Comparison of ENCODE assay signal across 1 cellular context in the genomic region with DNA sequence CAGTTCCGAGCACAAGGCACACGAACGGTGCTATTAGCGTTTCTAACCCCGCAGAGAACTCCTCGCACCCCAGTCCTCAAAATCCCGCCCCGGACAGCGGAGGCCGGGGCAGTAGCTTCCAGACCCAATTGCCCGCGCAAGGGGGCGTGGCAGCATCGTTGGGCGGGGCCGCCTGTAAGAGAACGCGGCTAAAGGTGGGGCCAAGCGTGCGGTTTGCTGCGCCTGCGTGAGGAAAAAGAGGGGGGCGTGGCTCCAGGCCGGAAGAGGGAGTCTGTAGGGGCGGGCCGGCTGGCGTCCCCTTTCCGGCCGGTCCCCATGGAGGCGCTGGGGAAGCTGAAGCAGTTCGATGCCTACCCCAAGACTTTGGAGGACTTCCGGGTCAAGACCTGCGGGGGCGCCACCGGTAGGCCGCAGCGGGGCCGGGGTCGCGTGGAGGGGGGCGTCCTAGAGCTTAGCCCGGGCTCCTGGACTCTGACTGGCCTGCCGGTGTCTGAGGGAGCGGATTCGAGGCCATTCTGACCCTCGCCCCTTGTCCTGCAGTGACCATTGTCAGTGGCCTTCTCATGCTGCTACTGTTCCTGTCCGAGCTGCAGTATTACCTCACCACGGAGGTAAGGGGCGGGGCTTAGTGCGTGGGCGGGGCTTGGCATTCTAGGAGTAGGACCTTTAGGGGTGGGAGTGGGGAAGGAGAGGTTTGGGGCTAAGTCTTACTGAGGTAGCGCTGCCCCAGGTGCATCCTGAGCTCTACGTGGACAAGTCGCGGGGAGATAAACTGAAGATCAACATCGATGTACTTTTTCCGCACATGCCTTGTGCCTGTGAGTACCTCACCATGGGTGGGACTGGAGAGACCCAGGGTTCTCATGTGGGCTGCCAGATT.
A peak's percentile ranks its signal among the peaks of the same experiment; 100 is the strongest.
TF ChIP-seq lines count a peak whose summit lies in the region.

A gene (plus strand): TSS at position 296 of the 880 bp plus-strand sequence. CDS start 20 bp downstream, at position 316.

TF ChIP-seq in HepG2, 621 proteins besides CTCF, POLR2A, EP300 and RAD21 (continued from another document):
- TF ChIP-seq, protein P1, sequence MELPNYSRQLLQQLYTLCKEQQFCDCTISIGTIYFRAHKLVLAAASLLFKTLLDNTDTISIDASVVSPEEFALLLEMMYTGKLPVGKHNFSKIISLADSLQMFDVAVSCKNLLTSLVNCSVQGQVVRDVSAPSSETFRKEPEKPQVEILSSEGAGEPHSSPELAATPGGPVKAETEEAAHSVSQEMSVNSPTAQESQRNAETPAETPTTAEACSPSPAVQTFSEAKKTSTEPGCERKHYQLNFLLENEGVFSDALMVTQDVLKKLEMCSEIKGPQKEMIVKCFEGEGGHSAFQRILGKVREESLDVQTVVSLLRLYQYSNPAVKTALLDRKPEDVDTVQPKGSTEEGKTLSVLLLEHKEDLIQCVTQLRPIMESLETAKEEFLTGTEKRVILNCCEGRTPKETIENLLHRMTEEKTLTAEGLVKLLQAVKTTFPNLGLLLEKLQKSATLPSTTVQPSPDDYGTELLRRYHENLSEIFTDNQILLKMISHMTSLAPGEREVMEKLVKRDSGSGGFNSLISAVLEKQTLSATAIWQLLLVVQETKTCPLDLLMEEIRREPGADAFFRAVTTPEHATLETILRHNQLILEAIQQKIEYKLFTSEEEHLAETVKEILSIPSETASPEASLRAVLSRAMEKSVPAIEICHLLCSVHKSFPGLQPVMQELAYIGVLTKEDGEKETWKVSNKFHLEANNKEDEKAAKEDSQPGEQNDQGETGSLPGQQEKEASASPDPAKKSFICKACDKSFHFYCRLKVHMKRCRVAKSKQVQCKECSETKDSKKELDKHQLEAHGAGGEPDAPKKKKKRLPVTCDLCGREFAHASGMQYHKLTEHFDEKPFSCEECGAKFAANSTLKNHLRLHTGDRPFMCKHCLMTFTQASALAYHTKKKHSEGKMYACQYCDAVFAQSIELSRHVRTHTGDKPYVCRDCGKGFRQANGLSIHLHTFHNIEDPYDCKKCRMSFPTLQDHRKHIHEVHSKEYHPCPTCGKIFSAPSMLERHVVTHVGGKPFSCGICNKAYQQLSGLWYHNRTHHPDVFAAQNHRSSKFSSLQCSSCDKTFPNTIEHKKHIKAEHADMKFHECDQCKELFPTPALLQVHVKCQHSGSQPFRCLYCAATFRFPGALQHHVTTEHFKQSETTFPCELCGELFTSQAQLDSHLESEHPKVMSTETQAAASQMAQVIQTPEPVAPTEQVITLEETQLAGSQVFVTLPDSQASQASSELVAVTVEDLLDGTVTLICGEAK (IDR thresholded peaks at IDR 0.05) = peak; percentile 62
- TF ChIP-seq, protein P1 (CRISPR knock-in tag; IDR thresholded peaks at IDR 0.05) = peak; percentile 79; the same call in 1 of the 2 replicates
- TF ChIP-seq CENPX (CRISPR knock-in tag; IDR thresholded peaks at IDR 0.05) (no peak), ZSCAN29 (CRISPR knock-in tag; conservative IDR thresholded peaks at IDR 0.05) (no peak), ZNF33A (CRISPR knock-in tag; IDR thresholded peaks at IDR 0.05; ENCODE audit: borderline replicate concordance) (0 out of 2 replicates have a peak, but pooled peaks have one; percentile 38), CHD4 (IDR thresholded peaks at IDR 0.05; ENCODE audit: borderline replicate concordance, low read length) (peak; percentile 83; the same call in 1 of the 2 replicates), FOSL2 (CRISPR knock-in tag; IDR thresholded peaks at IDR 0.05) (peak; percentile 8), TEAD3 (CRISPR knock-in tag; optimal IDR thresholded peaks at IDR 0.05; ENCODE audit: borderline replicate concordance) (peak; percentile 22), ZNF780A (CRISPR knock-in tag; IDR thresholded peaks at IDR 0.05) (no peak), ZSCAN21 (CRISPR knock-in tag; IDR thresholded peaks at IDR 0.05; ENCODE audit: borderline replicate concordance) (no peak; the same call in 1 of the 2 replicates), ZNF333 (CRISPR knock-in tag; IDR thresholded peaks at IDR 0.05; ENCODE audit: borderline replicate concordance) (no peak; the same call in 1 of the 2 replicates), RORA (CRISPR knock-in tag; IDR thresholded peaks at IDR 0.05) (no peak), ZSCAN30 (CRISPR knock-in tag; IDR thresholded peaks at IDR 0.05) (no peak; the same call in 1 of the 2 replicates), NFATC3 (CRISPR knock-in tag; IDR thresholded peaks at IDR 0.05) (no peak), ZNF468 (CRISPR knock-in tag; IDR thresholded peaks at IDR 0.05) (no peak), ZFP1 (CRISPR knock-in tag; IDR thresholded peaks at IDR 0.05) (no peak; the same call in 1 of the 2 replicates), ZMAT3 (CRISPR knock-in tag; conservative IDR thresholded peaks at IDR 0.05) (peak; percentile 45; the same call in 1 of the 2 replicates), NPAS2 (CRISPR knock-in tag; IDR thresholded peaks at IDR 0.05; ENCODE audit: borderline replicate concordance) (no peak), ZNF724P (CRISPR knock-in tag; IDR thresholded peaks at IDR 0.05; ENCODE audit: borderline replicate concordance) (peak; percentile 64; the same call in 1 of the 2 replicates)
- TF ChIP-seq, protein P2, sequence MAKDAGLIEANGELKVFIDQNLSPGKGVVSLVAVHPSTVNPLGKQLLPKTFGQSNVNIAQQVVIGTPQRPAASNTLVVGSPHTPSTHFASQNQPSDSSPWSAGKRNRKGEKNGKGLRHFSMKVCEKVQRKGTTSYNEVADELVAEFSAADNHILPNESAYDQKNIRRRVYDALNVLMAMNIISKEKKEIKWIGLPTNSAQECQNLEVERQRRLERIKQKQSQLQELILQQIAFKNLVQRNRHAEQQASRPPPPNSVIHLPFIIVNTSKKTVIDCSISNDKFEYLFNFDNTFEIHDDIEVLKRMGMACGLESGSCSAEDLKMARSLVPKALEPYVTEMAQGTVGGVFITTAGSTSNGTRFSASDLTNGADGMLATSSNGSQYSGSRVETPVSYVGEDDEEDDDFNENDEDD (CRISPR knock-in tag; IDR thresholded peaks at IDR 0.05; ENCODE audit: borderline replicate concordance) = peak; percentile 98
- TF ChIP-seq, protein P3, sequence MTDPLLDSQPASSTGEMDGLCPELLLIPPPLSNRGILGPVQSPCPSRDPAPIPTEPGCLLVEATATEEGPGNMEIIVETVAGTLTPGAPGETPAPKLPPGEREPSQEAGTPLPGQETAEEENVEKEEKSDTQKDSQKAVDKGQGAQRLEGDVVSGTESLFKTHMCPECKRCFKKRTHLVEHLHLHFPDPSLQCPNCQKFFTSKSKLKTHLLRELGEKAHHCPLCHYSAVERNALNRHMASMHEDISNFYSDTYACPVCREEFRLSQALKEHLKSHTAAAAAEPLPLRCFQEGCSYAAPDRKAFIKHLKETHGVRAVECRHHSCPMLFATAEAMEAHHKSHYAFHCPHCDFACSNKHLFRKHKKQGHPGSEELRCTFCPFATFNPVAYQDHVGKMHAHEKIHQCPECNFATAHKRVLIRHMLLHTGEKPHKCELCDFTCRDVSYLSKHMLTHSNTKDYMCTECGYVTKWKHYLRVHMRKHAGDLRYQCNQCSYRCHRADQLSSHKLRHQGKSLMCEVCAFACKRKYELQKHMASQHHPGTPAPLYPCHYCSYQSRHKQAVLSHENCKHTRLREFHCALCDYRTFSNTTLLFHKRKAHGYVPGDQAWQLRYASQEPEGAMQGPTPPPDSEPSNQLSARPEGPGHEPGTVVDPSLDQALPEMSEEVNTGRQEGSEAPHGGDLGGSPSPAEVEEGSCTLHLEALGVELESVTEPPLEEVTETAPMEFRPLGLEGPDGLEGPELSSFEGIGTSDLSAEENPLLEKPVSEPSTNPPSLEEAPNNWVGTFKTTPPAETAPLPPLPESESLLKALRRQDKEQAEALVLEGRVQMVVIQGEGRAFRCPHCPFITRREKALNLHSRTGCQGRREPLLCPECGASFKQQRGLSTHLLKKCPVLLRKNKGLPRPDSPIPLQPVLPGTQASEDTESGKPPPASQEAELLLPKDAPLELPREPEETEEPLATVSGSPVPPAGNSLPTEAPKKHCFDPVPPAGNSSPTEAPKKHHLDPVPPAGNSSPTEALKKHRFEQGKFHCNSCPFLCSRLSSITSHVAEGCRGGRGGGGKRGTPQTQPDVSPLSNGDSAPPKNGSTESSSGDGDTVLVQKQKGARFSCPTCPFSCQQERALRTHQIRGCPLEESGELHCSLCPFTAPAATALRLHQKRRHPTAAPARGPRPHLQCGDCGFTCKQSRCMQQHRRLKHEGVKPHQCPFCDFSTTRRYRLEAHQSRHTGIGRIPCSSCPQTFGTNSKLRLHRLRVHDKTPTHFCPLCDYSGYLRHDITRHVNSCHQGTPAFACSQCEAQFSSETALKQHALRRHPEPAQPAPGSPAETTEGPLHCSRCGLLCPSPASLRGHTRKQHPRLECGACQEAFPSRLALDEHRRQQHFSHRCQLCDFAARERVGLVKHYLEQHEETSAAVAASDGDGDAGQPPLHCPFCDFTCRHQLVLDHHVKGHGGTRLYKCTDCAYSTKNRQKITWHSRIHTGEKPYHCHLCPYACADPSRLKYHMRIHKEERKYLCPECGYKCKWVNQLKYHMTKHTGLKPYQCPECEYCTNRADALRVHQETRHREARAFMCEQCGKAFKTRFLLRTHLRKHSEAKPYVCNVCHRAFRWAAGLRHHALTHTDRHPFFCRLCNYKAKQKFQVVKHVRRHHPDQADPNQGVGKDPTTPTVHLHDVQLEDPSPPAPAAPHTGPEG (CRISPR knock-in tag; IDR thresholded peaks at IDR 0.05) = peak; percentile 65; the same call in 1 of the 2 replicates
- TF ChIP-seq, protein P4, sequence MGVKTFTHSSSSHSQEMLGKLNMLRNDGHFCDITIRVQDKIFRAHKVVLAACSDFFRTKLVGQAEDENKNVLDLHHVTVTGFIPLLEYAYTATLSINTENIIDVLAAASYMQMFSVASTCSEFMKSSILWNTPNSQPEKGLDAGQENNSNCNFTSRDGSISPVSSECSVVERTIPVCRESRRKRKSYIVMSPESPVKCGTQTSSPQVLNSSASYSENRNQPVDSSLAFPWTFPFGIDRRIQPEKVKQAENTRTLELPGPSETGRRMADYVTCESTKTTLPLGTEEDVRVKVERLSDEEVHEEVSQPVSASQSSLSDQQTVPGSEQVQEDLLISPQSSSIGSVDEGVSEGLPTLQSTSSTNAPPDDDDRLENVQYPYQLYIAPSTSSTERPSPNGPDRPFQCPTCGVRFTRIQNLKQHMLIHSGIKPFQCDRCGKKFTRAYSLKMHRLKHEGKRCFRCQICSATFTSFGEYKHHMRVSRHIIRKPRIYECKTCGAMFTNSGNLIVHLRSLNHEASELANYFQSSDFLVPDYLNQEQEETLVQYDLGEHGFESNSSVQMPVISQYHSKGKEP (CRISPR knock-in tag; IDR thresholded peaks at IDR 0.05) = no peak
- TF ChIP-seq, protein P5, sequence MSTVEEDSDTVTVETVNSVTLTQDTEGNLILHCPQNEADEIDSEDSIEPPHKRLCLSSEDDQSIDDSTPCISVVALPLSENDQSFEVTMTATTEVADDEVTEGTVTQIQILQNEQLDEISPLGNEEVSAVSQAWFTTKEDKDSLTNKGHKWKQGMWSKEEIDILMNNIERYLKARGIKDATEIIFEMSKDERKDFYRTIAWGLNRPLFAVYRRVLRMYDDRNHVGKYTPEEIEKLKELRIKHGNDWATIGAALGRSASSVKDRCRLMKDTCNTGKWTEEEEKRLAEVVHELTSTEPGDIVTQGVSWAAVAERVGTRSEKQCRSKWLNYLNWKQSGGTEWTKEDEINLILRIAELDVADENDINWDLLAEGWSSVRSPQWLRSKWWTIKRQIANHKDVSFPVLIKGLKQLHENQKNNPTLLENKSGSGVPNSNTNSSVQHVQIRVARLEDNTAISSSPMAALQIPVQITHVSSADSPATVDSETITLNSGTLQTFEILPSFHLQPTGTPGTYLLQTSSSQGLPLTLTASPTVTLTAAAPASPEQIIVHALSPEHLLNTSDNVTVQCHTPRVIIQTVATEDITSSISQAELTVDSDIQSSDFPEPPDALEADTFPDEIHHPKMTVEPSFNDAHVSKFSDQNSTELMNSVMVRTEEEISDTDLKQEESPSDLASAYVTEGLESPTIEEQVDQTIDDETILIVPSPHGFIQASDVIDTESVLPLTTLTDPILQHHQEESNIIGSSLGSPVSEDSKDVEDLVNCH (CRISPR knock-in tag; IDR thresholded peaks at IDR 0.05) = no peak
- TF ChIP-seq, protein P6, sequence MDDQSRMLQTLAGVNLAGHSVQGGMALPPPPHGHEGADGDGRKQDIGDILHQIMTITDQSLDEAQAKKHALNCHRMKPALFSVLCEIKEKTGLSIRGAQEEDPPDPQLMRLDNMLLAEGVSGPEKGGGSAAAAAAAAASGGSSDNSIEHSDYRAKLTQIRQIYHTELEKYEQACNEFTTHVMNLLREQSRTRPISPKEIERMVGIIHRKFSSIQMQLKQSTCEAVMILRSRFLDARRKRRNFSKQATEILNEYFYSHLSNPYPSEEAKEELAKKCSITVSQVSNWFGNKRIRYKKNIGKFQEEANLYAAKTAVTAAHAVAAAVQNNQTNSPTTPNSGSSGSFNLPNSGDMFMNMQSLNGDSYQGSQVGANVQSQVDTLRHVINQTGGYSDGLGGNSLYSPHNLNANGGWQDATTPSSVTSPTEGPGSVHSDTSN (CRISPR knock-in tag; IDR thresholded peaks at IDR 0.05; ENCODE audit: borderline replicate concordance) = no peak
TF ChIP-seq in HepG2: peak in this region for 328.
